ENCODE assay signal across 11 cellular contexts in genomic region chr7:126657599-126658358, GRCh38.
DNase-seq lines count a peak whose midpoint lies in the region; ATAC-seq and TF ChIP-seq lines count a peak whose summit lies in the region.
"Had no signal": no experiment of that assay in that cellular context is flagged by ENCODE, and none has a peak within 500 bp of the region (broad histone marks: within the 10 kb centered on the region; RNA-seq: fewer than 3 reads in every experiment).

No MANE protein-coding gene starts in this region.

- H3K27ac Mint-ChIP-seq in activated naive CD8-positive, alpha-beta T cell treated with anti-CD3 and anti-CD28 coated beads for 36 hours: no peak overlapping the region
- H3K27ac Mint-ChIP-seq: activated naive CD8-positive, alpha-beta T cell treated with anti-CD3 and anti-CD28 coated beads, Interleukin-2, amount 10 ng/mL, durations not matched to agents 7 days and 5 days had no signal

- no peaks in the 10 kb centered on the region for H3K4me1 Mint-ChIP-seq in activated naive CD8-positive, alpha-beta T cell treated with anti-CD3 and anti-CD28 coated beads for 36 hours
- H3K4me1 Mint-ChIP-seq: activated naive CD8-positive, alpha-beta T cell treated with anti-CD3 and anti-CD28 coated beads, Interleukin-2, amount 10 ng/mL, durations not matched to agents 7 days and 5 days had no signal

- intact Hi-C loops in Right ventricle myocardium inferior (cut with DNase I): no loop called here

- no peak overlapping the region for H3K4me3 Mint-ChIP-seq in activated naive CD8-positive, alpha-beta T cell treated with anti-CD3 and anti-CD28 coated beads for 36 hours
- H3K4me3 Mint-ChIP-seq: activated naive CD8-positive, alpha-beta T cell treated with anti-CD3 and anti-CD28 coated beads, Interleukin-2, amount 10 ng/mL, durations not matched to agents 7 days and 5 days had no signal

- no peaks in the 10 kb centered on the region for H3K9me3 Mint-ChIP-seq in activated naive CD8-positive, alpha-beta T cell treated with anti-CD3 and anti-CD28 coated beads for 36 hours
- H3K9me3 Mint-ChIP-seq: activated naive CD8-positive, alpha-beta T cell treated with anti-CD3 and anti-CD28 coated beads, Interleukin-2, amount 10 ng/mL, durations not matched to agents 7 days and 5 days had no signal

- no peaks in the 10 kb centered on the region for H3K36me3 Mint-ChIP-seq in activated naive CD8-positive, alpha-beta T cell treated with anti-CD3 and anti-CD28 coated beads for 36 hours
- H3K36me3 Mint-ChIP-seq: activated naive CD8-positive, alpha-beta T cell treated with anti-CD3 and anti-CD28 coated beads, Interleukin-2, amount 10 ng/mL, durations not matched to agents 7 days and 5 days had no signal

- no peak for TF ChIP-seq CTCF in GM12865 (IDR thresholded peaks at IDR 0.05; ENCODE audit: insufficient read depth, low read depth, low read length, missing control alignments)

- ATAC-seq in GM19467 (IDR thresholded peaks at IDR 0.05; ENCODE audit: unreplicated experiment) (peak; percentile 94), HG03060 (IDR thresholded peaks at IDR 0.05; ENCODE audit: low read depth, unreplicated experiment) (peak; percentile 78), Right ventricle myocardium inferior (no peak)

- H3K27me3 Mint-ChIP-seq in activated naive CD8-positive, alpha-beta T cell treated with anti-CD3 and anti-CD28 coated beads for 36 hours: no peaks in the 10 kb centered on the region
- H3K27me3 Mint-ChIP-seq: activated naive CD8-positive, alpha-beta T cell treated with anti-CD3 and anti-CD28 coated beads, Interleukin-2, amount 10 ng/mL, durations not matched to agents 7 days and 5 days had no signal

- DNase-seq in GM12865 (ENCODE audit: low read depth): peak; percentile 26
- peak; percentile 16 for DNase-seq in NCI-H748 treated with DMSO at 0.1 percent for 48 hours (lab: John Stamatoyannopoulos, UW)
- no peak for DNase-seq in Right ventricle myocardium inferior (ENCODE audit: missing footprints)
- DNase-seq in activated naive CD8-positive, alpha-beta T cell treated with anti-CD3 and anti-CD28 coated beads for 36 hours: no peak
- no peak for DNase-seq in NCI-H446 (lab: John Stamatoyannopoulos, UW)
- DNase-seq in stimulated activated naive CD4-positive, alpha-beta T cell (lab: John Stamatoyannopoulos, UW): no peak
- DNase-seq: activated naive CD8-positive, alpha-beta T cell treated with anti-CD3 and anti-CD28 coated beads, Interleukin-2, amount 10 ng/mL, durations not matched to agents 7 days and 5 days; NCI-H345 had no signal

- H3K4me3 ChIP-seq in GM12865 (ENCODE audit: low read depth, low read length): no peak overlapping the region
- H3K4me3 ChIP-seq: right atrium auricular region had no signal

Comparison
In these comparisons a context has a peak if more than half of its experiments do, and no peak if none do; other contexts are left out.
1. DNase-seq: peak in GM12865 (single experiment) and NCI-H748 treated with DMSO at 0.1 percent for 48 hours (single experiment); none in Right ventricle myocardium inferior (single experiment), activated naive CD8-positive, alpha-beta T cell treated with anti-CD3 and anti-CD28 coated beads for 36 hours (single experiment), NCI-H446 (0 of 2) and stimulated activated naive CD4-positive, alpha-beta T cell (0 of 6).